1 cellular context compared by ENCODE assay signal in the genomic region with DNA sequence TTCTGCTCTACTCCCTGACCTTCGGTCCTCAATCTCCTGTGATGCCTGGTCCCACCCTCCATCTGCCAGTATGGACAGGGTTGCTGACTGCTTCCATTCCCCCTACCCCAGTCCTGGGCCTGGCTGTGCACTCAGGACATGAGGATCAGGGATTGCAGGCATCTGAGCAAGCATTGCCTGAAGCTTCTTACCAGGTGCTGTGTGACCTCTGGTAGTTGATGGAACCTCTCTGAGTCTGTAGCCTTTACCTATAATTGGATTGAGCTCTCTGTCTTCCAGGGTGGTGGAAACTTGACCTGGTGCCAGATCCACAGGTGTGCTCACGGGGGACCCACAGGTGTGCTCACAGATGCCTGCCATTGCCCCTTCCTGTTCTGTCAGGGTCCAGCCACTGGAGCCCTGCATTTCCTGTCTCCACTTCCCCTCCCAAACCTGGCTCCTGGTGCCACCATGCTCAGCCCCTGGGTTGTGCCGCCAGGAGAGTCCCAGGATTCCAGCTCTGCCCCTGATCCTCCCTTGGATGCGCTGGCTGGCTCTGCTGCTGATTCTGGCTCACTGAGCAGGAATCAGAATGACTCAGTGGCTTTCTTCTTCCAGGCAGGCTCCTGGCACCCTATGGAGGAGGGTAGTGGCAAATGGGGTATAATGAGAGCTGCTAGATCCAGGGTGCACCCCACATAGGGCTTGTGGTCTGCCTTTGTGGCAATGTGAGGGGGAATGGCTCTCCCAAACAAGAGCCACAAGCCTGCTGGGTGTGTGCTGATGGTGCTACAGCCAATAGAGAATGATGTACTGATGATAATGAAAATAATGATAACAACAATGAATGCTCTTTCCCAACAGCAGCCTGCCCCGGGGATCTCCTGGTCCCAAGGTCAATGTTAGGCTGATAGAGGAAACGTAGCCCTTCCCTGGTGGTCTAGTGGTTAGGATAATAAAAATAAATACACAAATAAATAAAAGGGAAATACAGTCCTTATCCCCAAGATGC.
TF ChIP-seq lines count a peak whose summit lies in the region.

No MANE protein-coding gene starts in this region.

TF ChIP-seq in Ishikawa, 13 proteins besides CTCF, POLR2A, EP300 and RAD21 (continued from another document):
- TF ChIP-seq, protein P1, sequence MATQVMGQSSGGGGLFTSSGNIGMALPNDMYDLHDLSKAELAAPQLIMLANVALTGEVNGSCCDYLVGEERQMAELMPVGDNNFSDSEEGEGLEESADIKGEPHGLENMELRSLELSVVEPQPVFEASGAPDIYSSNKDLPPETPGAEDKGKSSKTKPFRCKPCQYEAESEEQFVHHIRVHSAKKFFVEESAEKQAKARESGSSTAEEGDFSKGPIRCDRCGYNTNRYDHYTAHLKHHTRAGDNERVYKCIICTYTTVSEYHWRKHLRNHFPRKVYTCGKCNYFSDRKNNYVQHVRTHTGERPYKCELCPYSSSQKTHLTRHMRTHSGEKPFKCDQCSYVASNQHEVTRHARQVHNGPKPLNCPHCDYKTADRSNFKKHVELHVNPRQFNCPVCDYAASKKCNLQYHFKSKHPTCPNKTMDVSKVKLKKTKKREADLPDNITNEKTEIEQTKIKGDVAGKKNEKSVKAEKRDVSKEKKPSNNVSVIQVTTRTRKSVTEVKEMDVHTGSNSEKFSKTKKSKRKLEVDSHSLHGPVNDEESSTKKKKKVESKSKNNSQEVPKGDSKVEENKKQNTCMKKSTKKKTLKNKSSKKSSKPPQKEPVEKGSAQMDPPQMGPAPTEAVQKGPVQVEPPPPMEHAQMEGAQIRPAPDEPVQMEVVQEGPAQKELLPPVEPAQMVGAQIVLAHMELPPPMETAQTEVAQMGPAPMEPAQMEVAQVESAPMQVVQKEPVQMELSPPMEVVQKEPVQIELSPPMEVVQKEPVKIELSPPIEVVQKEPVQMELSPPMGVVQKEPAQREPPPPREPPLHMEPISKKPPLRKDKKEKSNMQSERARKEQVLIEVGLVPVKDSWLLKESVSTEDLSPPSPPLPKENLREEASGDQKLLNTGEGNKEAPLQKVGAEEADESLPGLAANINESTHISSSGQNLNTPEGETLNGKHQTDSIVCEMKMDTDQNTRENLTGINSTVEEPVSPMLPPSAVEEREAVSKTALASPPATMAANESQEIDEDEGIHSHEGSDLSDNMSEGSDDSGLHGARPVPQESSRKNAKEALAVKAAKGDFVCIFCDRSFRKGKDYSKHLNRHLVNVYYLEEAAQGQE (IDR thresholded peaks at IDR 0.05; ENCODE audit: low read depth): no peak
- TF ChIP-seq NFIC (IDR thresholded peaks at IDR 0.05) (peak; percentile 84), TEAD4 (IDR thresholded peaks at IDR 0.05) (peak; percentile 62), ZBTB7A (IDR thresholded peaks at IDR 0.05; ENCODE audit: low read depth) (peak; percentile 30; the same call in 1 of the 2 replicates), TAF1 (IDR thresholded peaks at IDR 0.05; ENCODE audit: low read depth) (no peak), YY1 (IDR thresholded peaks at IDR 0.05; ENCODE audit: low read depth) (0 out of 2 replicates have a peak, but pooled peaks have one; percentile 43)
